Comparison of ENCODE assay signal across 1 cellular context in the genomic region with DNA sequence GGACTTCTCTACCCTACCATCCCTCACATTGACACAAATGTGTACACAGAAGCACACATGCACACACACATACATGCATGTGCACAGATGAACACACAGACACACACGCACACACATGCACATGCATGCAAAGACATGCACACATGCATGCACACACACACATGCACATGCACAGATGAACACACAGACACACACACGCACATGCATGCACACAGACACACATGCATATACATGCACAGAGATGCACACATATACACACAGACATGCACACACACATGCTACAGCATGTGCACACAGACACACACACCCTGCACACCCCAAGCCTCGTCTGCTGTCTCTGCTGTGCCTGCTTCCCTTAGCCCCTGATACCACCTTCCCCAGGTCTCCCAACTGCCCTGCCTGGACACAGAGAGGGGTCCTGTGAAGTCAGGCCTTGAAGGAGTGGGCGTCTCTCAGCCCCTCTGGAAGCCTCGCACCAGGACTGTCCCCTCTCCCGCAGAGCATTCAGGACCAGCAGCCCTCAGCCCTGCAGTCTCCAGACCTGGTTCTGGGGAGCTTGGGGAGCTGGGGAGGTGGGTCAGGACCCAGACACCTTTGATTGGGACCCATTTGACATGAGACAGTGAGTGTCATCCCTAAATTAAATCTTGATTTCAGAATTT.
TF ChIP-seq lines count a peak whose summit lies in the region.

No MANE protein-coding gene starts in this region.

TF ChIP-seq in GM12891, 5 proteins besides CTCF, POLR2A, EP300 and RAD21:
- TF ChIP-seq POU2F2 (IDR thresholded peaks at IDR 0.05; ENCODE audit: low read depth, low read length) (no peak), PAX5 (IDR thresholded peaks at IDR 0.05; ENCODE audit: insufficient read depth, low read length, severe bottlenecking) (no peak), POLR2AphosphoS5 (IDR thresholded peaks at IDR 0.05; ENCODE audit: low read depth, low read length) (no peak), TAF1 (IDR thresholded peaks at IDR 0.05; ENCODE audit: low read depth, low read length) (no peak), SPI1 (IDR thresholded peaks at IDR 0.05; ENCODE audit: low read depth, low read length) (no peak)
TF ChIP-seq in GM12891: peak in this region for 0.
